ENCODE assay signal across 8 cellular contexts in genomic region chr6:169950558-169950957, GRCh38.
DNase-seq lines count a peak whose midpoint lies in the region; ATAC-seq and TF ChIP-seq lines count a peak whose summit lies in the region.

No MANE protein-coding gene starts in this region.

- intact Hi-C loops in Panc1 (cut with micrococcal nuclease; ENCODE audit: unreplicated experiment) (loop anchor here (10.0 kb wide), 1 partner anchor 574 kb away; no protein-coding TSS in a partner anchor), Right ventricle myocardium inferior (cut with DNase I) (no loop called here), sigmoid colon (cut with DNase I) (no loop called here)

- H3K36me3 ChIP-seq in Panc1 (ENCODE audit: control insufficient read depth, insufficient read depth, low read length), result no peaks in the 10 kb centered on the region
- H3K36me3 ChIP-seq in sigmoid colon, result no peaks in the 10 kb centered on the region

- ATAC-seq in Panc1 (no peak), Right ventricle myocardium inferior (peak; percentile 31), esophagus mucosa (no peak), GM21619 (IDR thresholded peaks at IDR 0.05; ENCODE audit: unreplicated experiment) (no peak), HG02885 (IDR thresholded peaks at IDR 0.05; ENCODE audit: poor library complexity, unreplicated experiment) (no peak)

- in situ Hi-C loops in Panc1 (cut with HindIII; ENCODE audit: low pct_unique_long_range_greater_than_20kb, low sequenced_read_pairs), result no loop called here

- no peak for TF ChIP-seq POLR2A in sigmoid colon (IDR thresholded peaks at IDR 0.05)

- H3K27ac ChIP-seq in Panc1 (ENCODE audit: low read length) (no peak overlapping the region), sigmoid colon (no peak overlapping the region)

- H3K4me3 ChIP-seq in Panc1 (ENCODE audit: low read depth in 2 of 2, low read length in 2 of 2), result no peak overlapping the region
- no peak overlapping the region for H3K4me3 ChIP-seq in sigmoid colon

- H3K4me1 ChIP-seq in Panc1 (ENCODE audit: control insufficient read depth, insufficient read depth, low read length) (no peaks in the 10 kb centered on the region), sigmoid colon (no peaks in the 10 kb centered on the region)

- BruUV-seq in Panc1 (replicated peaks; lab: Mats Ljungman, UMichigan), result no TSS peak

- H3K9me3 ChIP-seq in Panc1 (ENCODE audit: control insufficient read depth, insufficient read depth, low read depth, low read length), result no peaks in the 10 kb centered on the region
- no peaks in the 10 kb centered on the region for H3K9me3 ChIP-seq in sigmoid colon

- TF ChIP-seq EP300 in sigmoid colon (IDR thresholded peaks at IDR 0.05), result no peak

- POLR2A ChIA-PET in Panc1 (lab: Charles Lee), result no interaction called here

- WGBS in sigmoid colon, 2 donors, result 65 to 69% methylated on average over 2 of the region's 2 CpGs

- CTCF ChIA-PET in Panc1 (lab: Charles Lee), result no interaction called here

- DNase-seq in AG08395 (ENCODE audit: low spot score) (peak; percentile 33), Panc1 (ENCODE audit: low read depth, low spot score) (no peak), Right ventricle myocardium inferior (ENCODE audit: missing footprints) (no peak), sigmoid colon (no peak)

- TF ChIP-seq CTCF in GM12873 (IDR thresholded peaks at IDR 0.05; ENCODE audit: insufficient read depth, low read depth, low read length, missing control alignments) (peak; percentile 49), Panc1 (IDR thresholded peaks at IDR 0.05) (peak; percentile 58), sigmoid colon (IDR thresholded peaks at IDR 0.05) (no peak)

- peaks cover 2% of the 10 kb centered on the region; the same call in 1 of the 2 replicates for H3K27me3 ChIP-seq in Panc1 (ENCODE audit: control insufficient read depth, insufficient read depth, low read length)
- H3K27me3 ChIP-seq in sigmoid colon, result no peaks in the 10 kb centered on the region

Comparison
In these comparisons a context has a peak if more than half of its experiments do, and no peak if none do; other contexts are left out.
1. CTCF ChIP-seq: peak in GM12873 (single experiment) and Panc1 (single experiment); none in sigmoid colon (0 of 4).